Comparison of ENCODE assay signal across 19 cellular contexts in the genomic region with DNA sequence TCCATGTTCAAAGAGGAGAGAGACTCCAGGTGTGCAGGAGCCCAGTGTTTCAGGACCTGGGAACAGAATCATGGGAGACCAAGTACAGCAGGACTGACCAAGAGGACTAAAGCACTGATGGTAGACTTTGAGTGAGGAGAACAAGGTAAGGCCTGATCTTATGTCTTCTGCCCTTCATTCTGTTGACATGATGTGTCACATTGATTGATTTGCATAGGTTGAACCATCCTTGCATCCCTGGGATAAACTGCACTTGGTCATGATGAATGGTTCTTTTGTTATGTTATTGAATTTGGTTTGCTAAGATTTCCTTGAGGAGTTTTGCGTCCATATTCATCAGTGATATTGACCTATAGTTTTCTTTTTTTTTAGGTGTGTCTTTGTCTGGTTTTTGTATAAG.
DNase-seq lines count a peak whose midpoint lies in the region; ATAC-seq and TF ChIP-seq lines count a peak whose summit lies in the region.
"Had no signal": no experiment of that assay in that cellular context is flagged by ENCODE, and none has a peak within 500 bp of the region (broad histone marks: within the 10 kb centered on the region; RNA-seq: fewer than 3 reads in every experiment).

No MANE protein-coding gene starts in this region.

- CTCF ChIA-PET in activated CD4-positive, alpha-beta T cell treated with anti-CD3 and anti-CD28 coated beads for 36 hours (lab: Charles Lee) = interaction anchor here (1.0 to 2.8 kb wide), 2 partner anchors 10 to 16 kb away, joined by 3 to 13 read pairs; no protein-coding TSS in a partner anchor

- intact Hi-C loops in activated CD4-positive, alpha-beta T cell treated with anti-CD3 and anti-CD28 coated beads for 36 hours (cut with DNase I, micrococcal nuclease) = no loop called here
- intact Hi-C loops in activated T-helper 1 cell treated with anti-CD3 and anti-CD28 coated beads, Interleukin-12 subunit alpha, Interleukin-12 subunit beta, Interleukin-2, Interleukin-4 antibody, amounts not matched to agents 30 ng/mL and 10 ng/mL and 1 ng/mL, durations not matched to agents 14 hours and 24 hours and 36 hours (cut with micrococcal nuclease) = no loop called here

- peaks cover 12% of the 10 kb centered on the region for H3K36me3 Mint-ChIP-seq in activated CD4-positive, alpha-beta T cell treated with anti-CD3 and anti-CD28 coated beads for 36 hours (ENCODE audit: low read depth)
- H3K36me3 Mint-ChIP-seq in activated T-cell treated with anti-CD3 and anti-CD28 coated beads, Interleukin-2, amount 50 U/mL, for 24 hours (ENCODE audit: low read depth) = peaks cover 10% of the 10 kb centered on the region
- H3K36me3 Mint-ChIP-seq in activated T-cell treated with anti-CD3 and anti-CD28 coated beads, Interleukin-2, amount 50 U/mL, for 72 hours (ENCODE audit: insufficient read depth in 2 of 2) = peaks cover 6 to 11% of the 10 kb centered on the region in 2 donors
- peaks cover 15% of the 10 kb centered on the region for H3K36me3 Mint-ChIP-seq in activated T-helper 1 cell treated with anti-CD3 and anti-CD28 coated beads, Interleukin-12 subunit alpha, Interleukin-12 subunit beta, Interleukin-2, Interleukin-4 antibody, amounts not matched to agents 30 ng/mL and 10 ng/mL and 1 ng/mL, durations not matched to agents 14 hours and 24 hours and 36 hours (ENCODE audit: low read depth)

- no peak for ATAC-seq in activated CD4-positive, alpha-beta T cell treated with anti-CD3 and anti-CD28 coated beads for 36 hours
- ATAC-seq in activated T-cell treated with anti-CD3 and anti-CD28 coated beads, Interleukin-2, amount 50 U/mL, for 72 hours (replicated peaks in 1 of 2) = no peak
- ATAC-seq in DND-41 (ENCODE audit: insufficient read depth, low read depth) = no peak
- ATAC-seq: A549 had no signal

- no peaks in the 10 kb centered on the region for H4K20me1 ChIP-seq in DND-41 (ENCODE audit: insufficient read depth, low read length)

- no peak overlapping the region for H3K4me2 ChIP-seq in DND-41 (ENCODE audit: insufficient read depth, low read length)
- H3K4me2 ChIP-seq: A549 had no signal

- no peak for TF ChIP-seq CTCF in DND-41 (IDR thresholded peaks at IDR 0.05; ENCODE audit: borderline replicate concordance, extremely low read depth, low read length, poor library complexity, severe bottlenecking)

- H3K79me2 ChIP-seq in DND-41 (ENCODE audit: insufficient read depth, low read length) = no peaks in the 10 kb centered on the region

- no peak overlapping the region for H3K4me3 Mint-ChIP-seq in activated CD4-positive, alpha-beta T cell treated with anti-CD3 and anti-CD28 coated beads for 36 hours
- H3K4me3 Mint-ChIP-seq in activated T-cell treated with anti-CD3 and anti-CD28 coated beads, Interleukin-2, amount 50 U/mL, for 24 hours = peak overlapping the region; percentile 23
- peak overlapping the region in 1 of 2 donors; percentile 16 for H3K4me3 Mint-ChIP-seq in activated T-cell treated with anti-CD3 and anti-CD28 coated beads, Interleukin-2, amount 50 U/mL, for 72 hours
- peak overlapping the region; percentile 20 for H3K4me3 Mint-ChIP-seq in activated T-helper 1 cell treated with anti-CD3 and anti-CD28 coated beads, Interleukin-12 subunit alpha, Interleukin-12 subunit beta, Interleukin-2, Interleukin-4 antibody, amounts not matched to agents 30 ng/mL and 10 ng/mL and 1 ng/mL, durations not matched to agents 14 hours and 24 hours and 36 hours
- H3K4me3 Mint-ChIP-seq: HFFc6 had no signal

- no peaks in the 10 kb centered on the region for H3K27me3 Mint-ChIP-seq in activated CD4-positive, alpha-beta T cell treated with anti-CD3 and anti-CD28 coated beads for 36 hours
- H3K27me3 Mint-ChIP-seq in activated T-cell treated with anti-CD3 and anti-CD28 coated beads, Interleukin-2, amount 50 U/mL, for 24 hours = no peaks in the 10 kb centered on the region
- no peaks in the 10 kb centered on the region for H3K27me3 Mint-ChIP-seq in activated T-cell treated with anti-CD3 and anti-CD28 coated beads, Interleukin-2, amount 50 U/mL, for 72 hours (ENCODE audit: low read depth)
- H3K27me3 Mint-ChIP-seq in activated T-helper 1 cell treated with anti-CD3 and anti-CD28 coated beads, Interleukin-12 subunit alpha, Interleukin-12 subunit beta, Interleukin-2, Interleukin-4 antibody, amounts not matched to agents 30 ng/mL and 10 ng/mL and 1 ng/mL, durations not matched to agents 14 hours and 24 hours and 36 hours (ENCODE audit: insufficient read depth) = no peaks in the 10 kb centered on the region

- peaks cover 5% of the 10 kb centered on the region for H3K9me3 ChIP-seq in DND-41 (ENCODE audit: insufficient read depth, low read length, severe bottlenecking)
- H3K9me3 ChIP-seq: A549, HAP-1 had no signal

- H3K4me1 Mint-ChIP-seq in activated CD4-positive, alpha-beta T cell treated with anti-CD3 and anti-CD28 coated beads for 36 hours = peaks cover 79% of the 10 kb centered on the region
- H3K4me1 Mint-ChIP-seq in activated T-cell treated with anti-CD3 and anti-CD28 coated beads, Interleukin-2, amount 50 U/mL, for 24 hours (ENCODE audit: low read depth) = peaks cover 80% of the 10 kb centered on the region
- H3K4me1 Mint-ChIP-seq in activated T-cell treated with anti-CD3 and anti-CD28 coated beads, Interleukin-2, amount 50 U/mL, for 72 hours (ENCODE audit: low read depth) = peaks cover 63% of the 10 kb centered on the region
- peaks cover 65% of the 10 kb centered on the region for H3K4me1 Mint-ChIP-seq in activated T-helper 1 cell treated with anti-CD3 and anti-CD28 coated beads, Interleukin-12 subunit alpha, Interleukin-12 subunit beta, Interleukin-2, Interleukin-4 antibody, amounts not matched to agents 30 ng/mL and 10 ng/mL and 1 ng/mL, durations not matched to agents 14 hours and 24 hours and 36 hours (ENCODE audit: low read depth)

- DNase-seq in activated CD4-positive, alpha-beta T cell treated with anti-CD3 and anti-CD28 coated beads for 36 hours = no peak
- DNase-seq in activated CD4-positive, alpha-beta T cell treated with anti-CD3 and anti-CD28 coated beads for 1 hour = no peak
- no peak for DNase-seq in activated T-cell treated with anti-CD3 and anti-CD28 coated beads, Interleukin-2, amount 50 U/mL, for 24 hours
- DNase-seq in activated T-cell treated with anti-CD3 and anti-CD28 coated beads, Interleukin-2, amount 50 U/mL, for 72 hours = no peak
- DNase-seq in DND-41 (no peak), occipital lobe (lab: John Stamatoyannopoulos, UW) (no peak)
- no peak for DNase-seq in activated T-helper 1 cell treated with anti-CD3 and anti-CD28 coated beads, Interleukin-12 subunit alpha, Interleukin-12 subunit beta, Interleukin-2, Interleukin-4 antibody, amounts not matched to agents 30 ng/mL and 10 ng/mL and 1 ng/mL, durations not matched to agents 14 hours and 24 hours and 36 hours (ENCODE audit: low spot score)
- DNase-seq: 8988T; ACHN; C1 segment of cervical spinal cord; Calu3; CD4-positive, alpha-beta memory T cell; COR-L47; DMS53; DMS79 treated with DMSO at 0.1 percent for 48 hours; GOT3; HFFc6 had no signal

- H3K27ac ChIP-seq in DND-41 (ENCODE audit: low read length) = peak overlapping the region; percentile 30
- H3K27ac ChIP-seq: A549 had no signal

- H2AFZ ChIP-seq in DND-41 (ENCODE audit: low read depth, low read length) = no peak overlapping the region

- H3K9me3 Mint-ChIP-seq in activated CD4-positive, alpha-beta T cell treated with anti-CD3 and anti-CD28 coated beads for 36 hours (ENCODE audit: low read depth) = peaks cover 10% of the 10 kb centered on the region
- peaks cover 11% of the 10 kb centered on the region for H3K9me3 Mint-ChIP-seq in activated T-cell treated with anti-CD3 and anti-CD28 coated beads, Interleukin-2, amount 50 U/mL, for 24 hours
- H3K9me3 Mint-ChIP-seq in activated T-cell treated with anti-CD3 and anti-CD28 coated beads, Interleukin-2, amount 50 U/mL, for 72 hours = peaks cover 2 to 4% of the 10 kb centered on the region in 2 donors
- peaks cover 14% of the 10 kb centered on the region for H3K9me3 Mint-ChIP-seq in activated T-helper 1 cell treated with anti-CD3 and anti-CD28 coated beads, Interleukin-12 subunit alpha, Interleukin-12 subunit beta, Interleukin-2, Interleukin-4 antibody, amounts not matched to agents 30 ng/mL and 10 ng/mL and 1 ng/mL, durations not matched to agents 14 hours and 24 hours and 36 hours
- H3K9me3 Mint-ChIP-seq: HFFc6 had no signal

- no peak overlapping the region for H3K4me3 ChIP-seq in DND-41 (ENCODE audit: low read depth in 1 of 2, low read length in 2 of 2)
- H3K4me3 ChIP-seq: A549, HAP-1 had no signal

- peaks cover 46% of the 10 kb centered on the region for H3K4me1 ChIP-seq in DND-41 (ENCODE audit: insufficient read depth, low read length)
- H3K4me1 ChIP-seq: A549, HAP-1 had no signal

- no peak overlapping the region for H3K9ac ChIP-seq in DND-41 (ENCODE audit: low read depth, low read length)

- peak overlapping the region; percentile 90 for H3K27ac Mint-ChIP-seq in activated CD4-positive, alpha-beta T cell treated with anti-CD3 and anti-CD28 coated beads for 36 hours
- peak overlapping the region; percentile 90 for H3K27ac Mint-ChIP-seq in activated T-cell treated with anti-CD3 and anti-CD28 coated beads, Interleukin-2, amount 50 U/mL, for 24 hours
- no peak overlapping the region for H3K27ac Mint-ChIP-seq in activated T-cell treated with anti-CD3 and anti-CD28 coated beads, Interleukin-2, amount 50 U/mL, for 72 hours
- H3K27ac Mint-ChIP-seq in activated T-helper 1 cell treated with anti-CD3 and anti-CD28 coated beads, Interleukin-12 subunit alpha, Interleukin-12 subunit beta, Interleukin-2, Interleukin-4 antibody, amounts not matched to agents 30 ng/mL and 10 ng/mL and 1 ng/mL, durations not matched to agents 14 hours and 24 hours and 36 hours = peak overlapping the region; percentile 26
- H3K27ac Mint-ChIP-seq: CD4-positive, alpha-beta memory T cell; HFFc6 had no signal

- H3K27me3 ChIP-seq in DND-41 (ENCODE audit: insufficient read depth, low read length, poor library complexity) = no peaks in the 10 kb centered on the region

- POLR2A ChIA-PET in activated CD4-positive, alpha-beta T cell treated with anti-CD3 and anti-CD28 coated beads for 36 hours (lab: Charles Lee) = no interaction called here

- H3K36me3 ChIP-seq in DND-41 (ENCODE audit: insufficient read depth, low read length) = no peaks in the 10 kb centered on the region
- H3K36me3 ChIP-seq: HAP-1 had no signal
